In genomic region chr2:127029652-127030051, GRCh38 we compare ENCODE assay signal across 27 cellular contexts.
"Had no signal": no experiment of that assay in that cellular context is flagged by ENCODE, and none has a peak within 500 bp of the region (broad histone marks: within the 10 kb centered on the region; RNA-seq: fewer than 3 reads in every experiment).

No MANE protein-coding gene starts in this region.

- H3K36me3 ChIP-seq: breast epithelium, colonic mucosa, neural progenitor cell, right atrium auricular region, suprapubic skin, tibial artery had no signal

- H3K79me2 ChIP-seq: parathyroid adenoma had no signal

- H3K27ac ChIP-seq: breast epithelium, colonic mucosa, dorsolateral prefrontal cortex, neural progenitor cell, parathyroid adenoma, right atrium auricular region, suprapubic skin, tibial artery had no signal

- H3K27me3 ChIP-seq: colonic mucosa, dorsolateral prefrontal cortex, neural progenitor cell had no signal

- ATAC-seq: activated CD8-positive, alpha-beta T cell treated with anti-CD3 and anti-CD28 coated beads for 36 hours; activated naive CD8-positive, alpha-beta T cell treated with anti-CD3 and anti-CD28 coated beads, Interleukin-2, amount 50 U/mL, for 24 hours; activated T-cell treated with anti-CD3 and anti-CD28 coated beads, Interleukin-2, amount 50 U/mL, for 4 hours; activated T-helper 17 cell treated with anti-CD3 and anti-CD28 coated beads, Interleukin-2, amount 50 U/mL, for 72 hours; natural killer cell; T-helper 17 cell had no signal

- H3K9me3 ChIP-seq: breast epithelium, colonic mucosa, right atrium auricular region, suprapubic skin, tibial artery had no signal

- H2AFZ ChIP-seq: neural progenitor cell, parathyroid adenoma had no signal

- H3K4me3 ChIP-seq: breast epithelium, colonic mucosa, dorsolateral prefrontal cortex, neural progenitor cell, right atrium auricular region, suprapubic skin, tibial artery had no signal

- DNase-seq: activated CD4-positive, alpha-beta T cell treated with anti-CD3 and anti-CD28 coated beads for 1 hour; activated CD4-positive, alpha-beta T cell treated with anti-CD3 and anti-CD28 coated beads, Interleukin-2, amount 10 ng/mL, durations not matched to agents 7 days and 5 days; activated CD8-positive, alpha-beta T cell treated with anti-CD3 and anti-CD28 coated beads for 36 hours; activated gamma-delta T cell treated with Interleukin-2 at 50 U/mL for 16 hours; activated naive CD4-positive, alpha-beta T cell treated with anti-CD3 and anti-CD28 coated beads, Interleukin-2, amount 50 U/mL, for 16 hours; activated naive CD8-positive, alpha-beta T cell treated with anti-CD3 and anti-CD28 coated beads, Interleukin-2, amount 50 U/mL, for 24 hours; activated T-cell treated with anti-CD3 and anti-CD28 coated beads, Interleukin-2, amount 50 U/mL, for 4 hours; colonic mucosa; dorsolateral prefrontal cortex; effector memory CD4-positive, alpha-beta T cell; foreskin fibroblast; head of caudate nucleus; hippocampal formation; natural killer cell; occipital lobe; stimulated activated CD4-positive, alpha-beta T cell treated with anti-CD3 and anti-CD28 coated beads, Interleukin-15, amount 100 ng/mL, for 24 hours; stimulated activated CD4-positive, alpha-beta T cell treated with anti-CD3 and anti-CD28 coated beads, Interleukin-2, amount 100 ng/mL, for 24 hours; stimulated activated naive CD4-positive, alpha-beta T cell; T-helper 17 cell; T1000; tibial artery had no signal

- H3K4me2 ChIP-seq: neural progenitor cell had no signal

- H3K9ac ChIP-seq: neural progenitor cell, parathyroid adenoma had no signal
